In the genomic region with DNA sequence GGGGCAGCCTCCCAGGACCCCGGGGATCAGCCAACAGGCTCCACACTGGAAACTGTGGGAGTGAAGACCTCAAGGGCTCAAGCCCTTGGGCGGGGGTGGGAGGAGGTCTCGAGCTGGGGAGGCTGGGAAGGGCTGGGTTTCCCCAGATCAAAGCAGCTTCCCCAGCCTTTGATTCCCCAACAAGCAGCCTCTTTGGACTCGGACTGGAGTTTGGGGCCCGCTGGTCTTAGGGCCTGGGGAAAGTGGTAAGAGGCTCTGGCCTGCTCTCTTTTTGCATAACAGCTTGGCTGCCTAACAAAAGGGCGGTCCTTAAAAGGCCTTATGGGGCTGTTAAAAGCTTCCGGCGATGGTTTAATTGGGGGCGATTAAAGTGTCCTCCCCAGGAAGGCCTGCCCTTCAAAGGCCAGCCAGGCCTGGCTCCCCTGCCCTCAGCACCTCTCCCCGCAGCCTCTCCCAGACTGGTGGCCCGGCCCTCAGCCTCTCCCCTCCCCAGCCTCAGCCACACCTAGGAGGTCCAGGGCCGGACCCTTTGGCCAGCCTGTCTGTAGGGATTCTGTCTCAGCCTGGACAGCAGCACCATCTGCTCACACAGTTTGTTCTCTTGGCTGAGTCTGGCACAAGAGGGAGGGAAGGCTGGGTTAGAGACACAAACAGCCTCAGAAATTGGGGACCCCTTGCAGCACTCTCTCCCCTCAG, we compare ENCODE assay signal across 8 cellular contexts. TPM values are rescaled to one million over a fixed set of nuclear protein-coding genes. Genes with fewer than 3 reads are reported as not detected.
DNase-seq lines count a peak whose midpoint lies in the region; ATAC-seq and TF ChIP-seq lines count a peak whose summit lies in the region.
"Had no signal": no experiment of that assay in that cellular context is flagged by ENCODE, and none has a peak within 500 bp of the region (broad histone marks: within the 10 kb centered on the region; RNA-seq: fewer than 3 reads in every experiment).

No MANE protein-coding gene starts in this region.

- H2BK15ac ChIP-seq in mesendoderm (replicated peaks; ENCODE audit: low read depth), result no peak overlapping the region

- in situ Hi-C loops in transverse colon (cut with MboI; ENCODE audit: low pct_ligation_motif_present in 1 of 4, low pct_unique_long_range_greater_than_20kb in 1 of 4, low sequenced_read_pairs in 3 of 4), result no loop called here

- DNase-seq in cerebellum (ENCODE audit: low spot score), result peak; percentile 50
- DNase-seq in mesendoderm, result no peak
- DNase-seq in transverse colon, result peak; percentile 78
- no peak for DNase-seq in stimulated activated CD4-positive, alpha-beta T cell treated with anti-CD3 and anti-CD28 coated beads, Interleukin-1b, Interleukin-23, amount 100 ng/mL, for 48 hours
- DNase-seq in erythroblast (lab: John Stamatoyannopoulos, UW), result no peak
- DNase-seq: DMS79 had no signal

- H3K27ac ChIP-seq in HUES64 (ENCODE audit: low read depth, low read length) (peak overlapping the region; percentile 76; the same call in 1 of the 2 replicates), mesendoderm (ENCODE audit: low read depth, low read length) (no peak overlapping the region), transverse colon (peak overlapping the region; percentile 42 to 70 (median 64))

- H2AK5ac ChIP-seq in mesendoderm (ENCODE audit: low read length), result peak overlapping the region; percentile 45

- intact Hi-C loops in transverse colon (cut with DNase I; ENCODE audit: low total_unique reads), result no loop called here

- H3K36me3 ChIP-seq in HUES64 (ENCODE audit: insufficient read depth, low read length) (no peaks in the 10 kb centered on the region), mesendoderm (ENCODE audit: control insufficient read depth, insufficient read depth, low read length) (no peaks in the 10 kb centered on the region), transverse colon (no peaks in the 10 kb centered on the region)

- no peaks in the 10 kb centered on the region for H3K9me3 ChIP-seq in HUES64 (ENCODE audit: insufficient read depth, low read depth, low read length)
- no peaks in the 10 kb centered on the region for H3K9me3 ChIP-seq in transverse colon

- TF ChIP-seq POLR2A in transverse colon (IDR thresholded peaks at IDR 0.05) (peak; percentile 30), erythroblast (IDR thresholded peaks at IDR 0.05; ENCODE audit: low read length) (no peak)

- no peak for TF ChIP-seq CTCF in transverse colon (IDR thresholded peaks at IDR 0.05)

- no peak for TF ChIP-seq EP300 in transverse colon (IDR thresholded peaks at IDR 0.05; ENCODE audit: low read depth)

- peak overlapping the region; percentile 65 for H3K56ac ChIP-seq in mesendoderm (ENCODE audit: low read length)

- H3K79me1 ChIP-seq in mesendoderm (ENCODE audit: low read length), result no peaks in the 10 kb centered on the region

- H4K5ac ChIP-seq in mesendoderm (ENCODE audit: low read length), result no peak overlapping the region

- H3K4me1 ChIP-seq in HUES64 (ENCODE audit: insufficient read depth, low read length) (peaks cover 22% of the 10 kb centered on the region), mesendoderm (ENCODE audit: control insufficient read depth, low read depth, low read length) (no peaks in the 10 kb centered on the region), transverse colon (peaks cover 13 to 41% (median 19%) of the 10 kb centered on the region in 4 donors)

- no peak overlapping the region for H4K8ac ChIP-seq in mesendoderm (ENCODE audit: low read depth, low read length)

- H2BK120ac ChIP-seq in mesendoderm (ENCODE audit: low read depth, low read length), result no peak overlapping the region

- H2BK5ac ChIP-seq in mesendoderm (ENCODE audit: low read length), result no peak overlapping the region

- H3K27me3 ChIP-seq in HUES64 (ENCODE audit: insufficient read depth, low read length) (no peaks in the 10 kb centered on the region), mesendoderm (ENCODE audit: insufficient read depth, low read length, poor library complexity) (no peaks in the 10 kb centered on the region), transverse colon (no peaks in the 10 kb centered on the region)

- H3K23ac ChIP-seq in mesendoderm (ENCODE audit: low read length), result no peak overlapping the region

- no peak overlapping the region for H3K4me2 ChIP-seq in mesendoderm (ENCODE audit: low read length)

- no peak for ATAC-seq in GM18870 (IDR thresholded peaks at IDR 0.05; ENCODE audit: unreplicated experiment)

- peak overlapping the region; percentile 0 for H3K18ac ChIP-seq in mesendoderm (ENCODE audit: low read length)

- no peaks in the 10 kb centered on the region for H3K79me2 ChIP-seq in mesendoderm (ENCODE audit: control insufficient read depth, insufficient read depth, low read length)

- no peak overlapping the region for H3K4ac ChIP-seq in mesendoderm (ENCODE audit: low read depth, low read length)

- 25% methylated on average over 12 of the region's 12 CpGs for WGBS in HUES64
- WGBS in mesendoderm (ENCODE audit: extremely low coverage, insufficient coverage, low lambda C conversion rate), result no CpG with 5 or more reads among the region's 12 CpGs
- WGBS in transverse colon (ENCODE audit: low coverage in 1 of 2), 2 donors, result 35% methylated on average over 12 of the region's 12 CpGs; no CpG with 5 or more reads in 1 of the 2 donors

- H3K9ac ChIP-seq in HUES64 (ENCODE audit: low read depth, low read length) (no peak overlapping the region; the same call in 1 of the 2 replicates), mesendoderm (ENCODE audit: low read length) (no peak overlapping the region)

- no peak overlapping the region for H3K4me3 ChIP-seq in HUES64 (ENCODE audit: low read length)
- H3K4me3 ChIP-seq in mesendoderm (ENCODE audit: low read length), result no peak overlapping the region
- no peak overlapping the region for H3K4me3 ChIP-seq in transverse colon

RNA-seq across cellular contexts. Expression of a gene that starts 39.6 kb away (rescaled TPM):
- polyA plus RNA-seq in HUES64 (2013, experiment 1 of 2), result 62.2 TPM
- polyA plus RNA-seq in HUES64 (2013, experiment 2 of 2), result 60.5 TPM
- total RNA-seq in cerebellum, result 6.6 TPM
- polyA plus RNA-seq in mesendoderm (2013, experiment 1 of 2), result 71.1 TPM
- 70.6 TPM for polyA plus RNA-seq in mesendoderm (2013, experiment 2 of 2)
- 100 to 1,000 TPM; 114 to 305 (median 208) TPM for total RNA-seq in transverse colon

Comparison
In these comparisons a context has a peak if more than half of its experiments do, and no peak if none do; other contexts are left out.
1. DNase-seq: peak in cerebellum (single experiment) and transverse colon (single experiment); none in mesendoderm (single experiment), stimulated activated CD4-positive, alpha-beta T cell treated with anti-CD3 and anti-CD28 coated beads, Interleukin-1b, Interleukin-23, amount 100 ng/mL, for 48 hours (single experiment) and erythroblast (0 of 2).
2. RNA of a gene that starts 39.6 kb away (total RNA-seq): 114 to 305 TPM in transverse colon; 6.6 TPM in cerebellum (single experiment); every median in the first group is over 10 times any median in the second.